ENCODE assay signal across 10 cellular contexts in the genomic region with DNA sequence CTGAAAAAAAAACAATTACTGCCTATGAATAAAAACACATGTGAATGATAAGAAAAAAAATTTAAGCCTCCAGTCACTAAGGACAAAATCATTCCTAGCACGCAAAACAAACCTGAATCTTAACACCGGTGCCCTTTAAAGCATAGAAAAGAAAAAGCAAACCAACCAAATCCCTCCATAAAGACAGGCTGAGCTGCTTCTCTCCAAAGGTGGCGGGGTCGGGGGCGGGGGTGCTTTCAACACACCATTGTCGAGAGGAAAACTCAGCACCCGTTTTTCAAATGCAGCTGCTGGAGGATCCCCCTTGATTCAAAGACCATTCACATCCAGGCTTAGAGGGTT. TPM values are rescaled to one million over a fixed set of nuclear protein-coding genes. Genes with fewer than 3 reads are reported as not detected.
DNase-seq lines count a peak whose midpoint lies in the region; ATAC-seq and TF ChIP-seq lines count a peak whose summit lies in the region.
"Had no signal": no experiment of that assay in that cellular context is flagged by ENCODE, and none has a peak within 500 bp of the region (broad histone marks: within the 10 kb centered on the region; RNA-seq: fewer than 3 reads in every experiment).

No MANE protein-coding gene starts in this region.

- H3K27ac ChIP-seq in SK-N-MC (no peak overlapping the region), endodermal cell (ENCODE audit: low read depth, low read length) (no peak overlapping the region), parathyroid adenoma (no peak overlapping the region), body of pancreas (no peak overlapping the region)

- H3K9ac ChIP-seq in ES-I3 (ENCODE audit: low read depth, low read length): peak overlapping the region; percentile 74; the same call in 1 of the 2 replicates
- H3K9ac ChIP-seq in SK-N-MC (ENCODE audit: insufficient read length): no peak overlapping the region
- H3K9ac ChIP-seq in endodermal cell (ENCODE audit: extremely low read depth, low read length, poor library complexity, severe bottlenecking): no peak overlapping the region
- H3K9ac ChIP-seq in parathyroid adenoma: no peak overlapping the region

- H3K9me3 ChIP-seq in ES-I3 (ENCODE audit: control insufficient read depth, insufficient read depth, low read length) (peaks cover 15% of the 10 kb centered on the region), SK-N-MC (ENCODE audit: low read depth, low read length) (no peaks in the 10 kb centered on the region), endodermal cell (ENCODE audit: control insufficient read depth, low read length) (peaks cover 23% of the 10 kb centered on the region), parathyroid adenoma (ENCODE audit: control insufficient read depth, low read length) (no peaks in the 10 kb centered on the region), body of pancreas (peaks cover 0 to 3% (median 0%) of the 10 kb centered on the region in 3 donors)

- H3K27me3 Mint-ChIP-seq in endodermal cell (ENCODE audit: insufficient read depth): peaks cover 40% of the 10 kb centered on the region

- H3K4me1 ChIP-seq in ES-I3 (ENCODE audit: insufficient read depth, low read length): peaks cover 15% of the 10 kb centered on the region
- peaks cover 4% of the 10 kb centered on the region for H3K4me1 ChIP-seq in endodermal cell (ENCODE audit: control insufficient read depth, insufficient read depth, low read length)
- H3K4me1 ChIP-seq in parathyroid adenoma: no peaks in the 10 kb centered on the region
- peaks cover 14% of the 10 kb centered on the region for H3K4me1 ChIP-seq in body of pancreas

- H3K4me2 ChIP-seq in parathyroid adenoma (ENCODE audit: low read length): no peak overlapping the region

- peaks cover 24% of the 10 kb centered on the region for H3K9me3 Mint-ChIP-seq in endodermal cell

- no peaks in the 10 kb centered on the region for H3K79me2 ChIP-seq in parathyroid adenoma

- 3% methylated on average over 7 of the region's 7 CpGs; no CpG with 5 or more reads in 1 of the 2 experiments for WGBS in endodermal cell (ENCODE audit: insufficient coverage in 1 of 2, insufficient read length in 1 of 2), 2 experiments
- 10 to 19% methylated on average over 7 of the region's 7 CpGs for WGBS in body of pancreas, 2 donors

- peaks cover 15% of the 10 kb centered on the region for H3K36me3 Mint-ChIP-seq in endodermal cell (ENCODE audit: low read depth)

- H3K4me3 ChIP-seq in SK-N-MC (peak overlapping the region; percentile 72), endodermal cell (ENCODE audit: low read length) (peak overlapping the region; percentile 82), parathyroid adenoma (ENCODE audit: low read depth, low read length) (peak overlapping the region; percentile 39), body of pancreas (no peak overlapping the region)

- H3K4me3 Mint-ChIP-seq in endodermal cell: peak overlapping the region; percentile 65

- TF ChIP-seq POLR2A in body of pancreas (IDR thresholded peaks at IDR 0.05): no peak

- TF ChIP-seq CTCF in endodermal cell (conservative IDR thresholded peaks at IDR 0.05) (no peak), parathyroid adenoma (IDR thresholded peaks at IDR 0.05) (no peak), body of pancreas (IDR thresholded peaks at IDR 0.05) (no peak)

- H3K36me3 ChIP-seq in ES-I3 (ENCODE audit: insufficient read depth, low read length): no peaks in the 10 kb centered on the region
- no peaks in the 10 kb centered on the region for H3K36me3 ChIP-seq in SK-N-MC (ENCODE audit: insufficient read depth, low read length)
- H3K36me3 ChIP-seq in endodermal cell (ENCODE audit: control insufficient read depth, insufficient read depth, low read length): peaks cover 5% of the 10 kb centered on the region
- H3K36me3 ChIP-seq in parathyroid adenoma (ENCODE audit: control insufficient read depth, insufficient read depth, low read length): no peaks in the 10 kb centered on the region
- H3K36me3 ChIP-seq in body of pancreas (replicated peaks in 1 of 2; ENCODE audit: insufficient read depth in 1 of 2, low read depth in 2 of 2): no peaks in the 10 kb centered on the region

- H3K27me3 ChIP-seq in endodermal cell (ENCODE audit: control insufficient read depth, insufficient read depth, low read length, poor library complexity, severe bottlenecking) (peaks cover 28% of the 10 kb centered on the region), parathyroid adenoma (ENCODE audit: control insufficient read depth, insufficient read depth, low read length) (no peaks in the 10 kb centered on the region), body of pancreas (peaks cover 0 to 7% of the 10 kb centered on the region in 2 donors)

- no peak overlapping the region for H3K27ac Mint-ChIP-seq in endodermal cell

- DNase-seq in SK-N-MC (ENCODE audit: low read depth, low spot score) (no peak), endodermal cell (no peak), body of pancreas (no peak), GOT3 (lab: John Stamatoyannopoulos, UW) (no peak)
- DNase-seq: Karpas-422 had no signal

- ATAC-seq in HG03442 (IDR thresholded peaks at IDR 0.05; ENCODE audit: unreplicated experiment): no peak
- no peak for ATAC-seq in GM18909 (IDR thresholded peaks at IDR 0.05; ENCODE audit: poor library complexity, unreplicated experiment)
- no peak for ATAC-seq in body of pancreas

- peaks cover 22% of the 10 kb centered on the region for H3K4me1 Mint-ChIP-seq in endodermal cell

- intact Hi-C loops in body of pancreas (cut with DNase I): no loop called here

- H2AFZ ChIP-seq in parathyroid adenoma: no peak overlapping the region

RNA-seq across cellular contexts. Expression of gene ST8SIA6, which starts 1.4 kb away (rescaled TPM):
- 1 to 10 TPM in 1 of 2 donors, under 1 TPM in 1; 0.33 to 1.1 TPM for total RNA-seq in endodermal cell
- 0.53 TPM for polyA plus RNA-seq in endodermal cell (2013, experiment 1 of 2)
- polyA plus RNA-seq in endodermal cell (2013, experiment 2 of 2): 0.79 TPM
- total RNA-seq in body of pancreas: not detected
- total RNA-seq: OCI-LY7 had no signal

Comparison
In these comparisons a context has a peak if more than half of its experiments do, and no peak if none do; other contexts are left out.
1. H3K4me3 ChIP-seq: peak in SK-N-MC (single experiment), endodermal cell (single experiment) and parathyroid adenoma (single experiment); none in body of pancreas (0 of 2).